In genomic region chr21:36861595-36861883, GRCh38 we compare ENCODE assay signal across 23 cellular contexts.
DNase-seq lines count a peak whose midpoint lies in the region; ATAC-seq, FAIRE-seq and TF ChIP-seq lines count a peak whose summit lies in the region.
"Had no signal": no experiment of that assay in that cellular context is flagged by ENCODE, and none has a peak within 500 bp of the region (broad histone marks: within the 10 kb centered on the region; RNA-seq: fewer than 3 reads in every experiment).

No MANE protein-coding gene starts in this region.

- no peak overlapping the region for H2BK15ac ChIP-seq in mesenchymal stem cell (ENCODE audit: low read depth, poor library complexity, severe bottlenecking)

- H3K79me1 ChIP-seq in mesenchymal stem cell (replicated peaks; ENCODE audit: low read length, poor library complexity, severe bottlenecking), result peaks cover 7% of the 10 kb centered on the region

- POLR2A ChIA-PET in Caco-2 (lab: Charles Lee), result no interaction called here

- H3K4ac ChIP-seq in mesenchymal stem cell (ENCODE audit: low read depth in 1 of 2, low read length in 2 of 2), result no peak overlapping the region

- WGBS in mesenchymal stem cell, result 79% methylated on average over 3 of the region's 3 CpGs

- H2BK120ac ChIP-seq in mesenchymal stem cell (ENCODE audit: low read depth, low read length), result no peak overlapping the region

- H3K4me3 Mint-ChIP-seq in Caco-2 (ENCODE audit: unreplicated experiment), result peak overlapping the region; percentile 61
- H3K4me3 Mint-ChIP-seq in chondrocyte (ENCODE audit: unreplicated experiment), result peak overlapping the region; percentile 3
- H3K4me3 Mint-ChIP-seq: activated T-helper 1 cell treated with anti-CD3 and anti-CD28 coated beads, Interleukin-12 subunit alpha, Interleukin-12 subunit beta, Interleukin-2, Interleukin-4 antibody, amounts not matched to agents 30 ng/mL and 10 ng/mL and 1 ng/mL, durations not matched to agents 14 hours and 24 hours and 36 hours; CD4-positive, alpha-beta T cell; naive thymus-derived CD8-positive, alpha-beta T cell had no signal

- H3K36me3 Mint-ChIP-seq in Caco-2 (ENCODE audit: insufficient read depth, unreplicated experiment) (no peaks in the 10 kb centered on the region), chondrocyte (ENCODE audit: low read depth) (peaks cover 3% of the 10 kb centered on the region)

- no peak overlapping the region for H4K8ac ChIP-seq in mesenchymal stem cell (ENCODE audit: low read length)

- peak overlapping the region; percentile 91 for H3K27ac ChIP-seq in mesenchymal stem cell (ENCODE audit: low read length, poor library complexity, severe bottlenecking)
- H3K27ac ChIP-seq: dorsolateral prefrontal cortex, right atrium auricular region had no signal

- no peak overlapping the region for H3K23ac ChIP-seq in mesenchymal stem cell (ENCODE audit: low read length in 2 of 2)

- no peak overlapping the region for H3K4me2 ChIP-seq in mesenchymal stem cell (ENCODE audit: low read length, poor library complexity, severe bottlenecking)

- H4K91ac ChIP-seq in mesenchymal stem cell (ENCODE audit: low read length), result no peak overlapping the region

- no peak for DNase-seq in Caco-2
- DNase-seq in HS-27A (ENCODE audit: low read depth), result peak; percentile 48
- DNase-seq in chondrocyte (ENCODE audit: low spot score), result no peak
- DNase-seq in mesenchymal stem cell, result no peak
- DNase-seq in NCI-H187 (lab: John Stamatoyannopoulos, UW), result no peak
- no peak for DNase-seq in GM12891 (ENCODE audit: insufficient read length, low spot score)
- DNase-seq: activated CD4-positive, alpha-beta T cell treated with anti-CD3 and anti-CD28 coated beads, Interleukin-2, amount 50 U/mL, for 1 hour; activated naive CD4-positive, alpha-beta T cell treated with anti-CD3 and anti-CD28 coated beads, Interleukin-2, amount 50 U/mL, for 16 hours; CD4-positive, alpha-beta T cell; central memory CD4-positive, alpha-beta T cell; DMS153; dorsolateral prefrontal cortex; glutamatergic neuron; midbrain; naive thymus-derived CD8-positive, alpha-beta T cell; NCI-H146; T1000; upper lobe of left lung had no signal

- H3K27me3 Mint-ChIP-seq in Caco-2 (ENCODE audit: insufficient read depth, unreplicated experiment) (no peaks in the 10 kb centered on the region), chondrocyte (ENCODE audit: low read depth) (no peaks in the 10 kb centered on the region)
- H3K27me3 Mint-ChIP-seq: CD4-positive, alpha-beta T cell; naive thymus-derived CD8-positive, alpha-beta T cell had no signal

- CTCF ChIA-PET in Caco-2 (lab: Charles Lee), result interaction anchor here (2.4 kb wide), 1 partner anchor 56 kb away, joined by 32 read pairs; no protein-coding TSS in a partner anchor

- H3K27ac Mint-ChIP-seq in Caco-2 (ENCODE audit: unreplicated experiment) (peak overlapping the region; percentile 96), chondrocyte (ENCODE audit: unreplicated experiment) (peak overlapping the region; percentile 92)
- H3K27ac Mint-ChIP-seq: activated T-helper 1 cell treated with anti-CD3 and anti-CD28 coated beads, Interleukin-12 subunit alpha, Interleukin-12 subunit beta, Interleukin-2, Interleukin-4 antibody, amounts not matched to agents 30 ng/mL and 10 ng/mL and 1 ng/mL, durations not matched to agents 14 hours and 24 hours and 36 hours; CD4-positive, alpha-beta T cell had no signal

- H3K4me3 ChIP-seq in Caco-2 (ENCODE audit: low read depth, low read length), result no peak overlapping the region
- no peak overlapping the region for H3K4me3 ChIP-seq in mesenchymal stem cell (ENCODE audit: insufficient read depth in 1 of 2, low read depth in 1 of 2, low read length in 2 of 2)
- H3K4me3 ChIP-seq: dorsolateral prefrontal cortex, pancreas, right atrium auricular region, upper lobe of left lung had no signal

- no peak for TF ChIP-seq CTCF in Caco-2 (IDR thresholded peaks at IDR 0.05; ENCODE audit: insufficient read depth in 1 of 2, low read depth in 1 of 2, low read length in 1 of 2, severe bottlenecking in 1 of 2, unreplicated experiment in 1 of 2)
- no peak for TF ChIP-seq CTCF in chondrocyte (IDR thresholded peaks at IDR 0.05)

- no peaks in the 10 kb centered on the region for H3K36me3 ChIP-seq in Caco-2 (ENCODE audit: control insufficient read depth, insufficient read depth, low read length)
- no peaks in the 10 kb centered on the region for H3K36me3 ChIP-seq in mesenchymal stem cell (ENCODE audit: control insufficient read depth in 1 of 2, insufficient read depth in 2 of 2, low read depth in 1 of 2, low read length in 2 of 2)
- H3K36me3 ChIP-seq: pancreas, right atrium auricular region, upper lobe of left lung had no signal

- intact Hi-C loops in Caco-2 (cut with micrococcal nuclease; ENCODE audit: unreplicated experiment), result loop anchor here (1.0 to 5.0 kb wide), 2 partner anchors 48 to 66 kb away; no protein-coding TSS in a partner anchor

- peak overlapping the region; percentile 97 for H2AK5ac ChIP-seq in mesenchymal stem cell (ENCODE audit: low read length, severe bottlenecking)

- H3K9ac ChIP-seq in mesenchymal stem cell (ENCODE audit: low read length), result no peak overlapping the region

- no peaks in the 10 kb centered on the region for H3K9me3 ChIP-seq in Caco-2
- no peaks in the 10 kb centered on the region for H3K9me3 ChIP-seq in mesenchymal stem cell (ENCODE audit: control insufficient read depth, low read length)
- H3K9me3 ChIP-seq: pancreas, right atrium auricular region, upper lobe of left lung had no signal

- H2BK12ac ChIP-seq in mesenchymal stem cell (ENCODE audit: low read length in 2 of 2), result peak overlapping the region in 1 of 2 experiments; percentile 83

- no peaks in the 10 kb centered on the region for H3K27me3 ChIP-seq in Caco-2 (replicated peaks; ENCODE audit: control insufficient read depth, insufficient read depth, low read length)
- no peaks in the 10 kb centered on the region for H3K27me3 ChIP-seq in mesenchymal stem cell (ENCODE audit: control insufficient read depth in 1 of 2, insufficient read depth in 1 of 2, low read length in 2 of 2)
- H3K27me3 ChIP-seq: dorsolateral prefrontal cortex, pancreas, right atrium auricular region, upper lobe of left lung had no signal

- H3K9me3 Mint-ChIP-seq in Caco-2 (ENCODE audit: unreplicated experiment) (no peaks in the 10 kb centered on the region), chondrocyte (ENCODE audit: low read depth) (no peaks in the 10 kb centered on the region)
- H3K9me3 Mint-ChIP-seq: activated T-helper 1 cell treated with anti-CD3 and anti-CD28 coated beads, Interleukin-12 subunit alpha, Interleukin-12 subunit beta, Interleukin-2, Interleukin-4 antibody, amounts not matched to agents 30 ng/mL and 10 ng/mL and 1 ng/mL, durations not matched to agents 14 hours and 24 hours and 36 hours; CD4-positive, alpha-beta T cell; naive thymus-derived CD8-positive, alpha-beta T cell had no signal

- peaks cover 25% of the 10 kb centered on the region for H3K4me1 Mint-ChIP-seq in Caco-2 (ENCODE audit: low read depth, unreplicated experiment)
- peaks cover 58% of the 10 kb centered on the region for H3K4me1 Mint-ChIP-seq in chondrocyte (ENCODE audit: low read depth)

- no peak for FAIRE-seq in GM12891 (lab: Jason Lieb, UNC)
- FAIRE-seq: pancreas had no signal

- no peak overlapping the region for H3K14ac ChIP-seq in mesenchymal stem cell (ENCODE audit: low read length in 2 of 2)

- no peak overlapping the region for H3K18ac ChIP-seq in mesenchymal stem cell (ENCODE audit: low read depth in 1 of 2, low read length in 2 of 2)

- H2AFZ ChIP-seq in mesenchymal stem cell (ENCODE audit: low read depth, low read length), result no peak overlapping the region

- ATAC-seq in GM19351 (IDR thresholded peaks at IDR 0.05; ENCODE audit: unreplicated experiment) (no peak), GM21367 (IDR thresholded peaks at IDR 0.05; ENCODE audit: unreplicated experiment) (no peak)
- ATAC-seq: naive thymus-derived CD8-positive, alpha-beta T cell had no signal

- H3K4me1 ChIP-seq in Caco-2, result peaks cover 37% of the 10 kb centered on the region
- H3K4me1 ChIP-seq in mesenchymal stem cell (ENCODE audit: control insufficient read depth, insufficient read depth, low read depth, low read length), result peaks cover 18% of the 10 kb centered on the region

- TF ChIP-seq POLR2A in GM12891 (IDR thresholded peaks at IDR 0.05; ENCODE audit: low read depth, low read length), result no peak

- peak overlapping the region; percentile 94 for H2BK5ac ChIP-seq in mesenchymal stem cell (ENCODE audit: low read depth, low read length, poor library complexity, severe bottlenecking)

- BruUV-seq in Caco-2 (replicated peaks; lab: Mats Ljungman, UMichigan), result no TSS peak

TF ChIP-seq in GM12891, 5 proteins besides CTCF, POLR2A, EP300 and RAD21:
- no peak for TF ChIP-seq PAX5 (IDR thresholded peaks at IDR 0.05; ENCODE audit: insufficient read depth, low read length, severe bottlenecking)
- TF ChIP-seq POLR2AphosphoS5 (IDR thresholded peaks at IDR 0.05; ENCODE audit: low read depth, low read length), result no peak
- TF ChIP-seq POU2F2 (IDR thresholded peaks at IDR 0.05; ENCODE audit: low read depth, low read length), result no peak
- TF ChIP-seq SPI1 (IDR thresholded peaks at IDR 0.05; ENCODE audit: low read depth, low read length), result no peak
- no peak for TF ChIP-seq TAF1 (IDR thresholded peaks at IDR 0.05; ENCODE audit: low read depth, low read length)
TF ChIP-seq in GM12891: peak in this region for 0.
